ENCODE assay signal across 1 cellular context in genomic region chr9:112311497-112311896, GRCh38.
A peak's percentile ranks its signal among the peaks of the same experiment; 100 is the strongest.
TF ChIP-seq lines count a peak whose summit lies in the region.

No MANE protein-coding gene starts in this region.

TF ChIP-seq in HepG2, 621 proteins besides CTCF, POLR2A, EP300 and RAD21:
- TF ChIP-seq DBP (CRISPR knock-in tag; IDR thresholded peaks at IDR 0.05; ENCODE audit: not compliant biosample characterization) (no peak), ZNF770 (CRISPR knock-in tag; IDR thresholded peaks at IDR 0.05) (peak; percentile 54; the same call in 1 of the 2 replicates)
